ENCODE assay signal across 21 cellular contexts in the genomic region with DNA sequence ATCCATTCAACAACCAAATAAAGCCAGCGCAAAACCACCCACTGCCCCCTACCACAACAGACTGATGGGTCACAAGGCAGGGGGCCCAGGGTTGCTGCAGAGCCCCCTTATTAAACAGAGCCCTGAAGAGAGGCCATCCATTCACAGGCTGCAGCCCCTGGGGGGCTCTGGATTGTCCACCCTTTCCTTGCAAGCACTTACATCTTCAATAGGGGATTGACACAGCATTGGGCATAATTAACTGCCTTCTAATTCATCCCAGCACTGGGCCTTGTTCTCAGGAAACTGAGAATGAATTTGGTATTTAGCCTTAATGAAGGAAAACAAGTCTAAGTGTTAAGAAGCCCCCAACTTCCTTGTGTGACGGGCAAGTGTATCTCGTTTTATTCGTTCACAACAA.
DNase-seq lines count a peak whose midpoint lies in the region; ATAC-seq and TF ChIP-seq lines count a peak whose summit lies in the region.
"Had no signal": no experiment of that assay in that cellular context is flagged by ENCODE, and none has a peak within 500 bp of the region (broad histone marks: within the 10 kb centered on the region; RNA-seq: fewer than 3 reads in every experiment).

No MANE protein-coding gene starts in this region.

- H3K36me3 Mint-ChIP-seq in WTC11 (peaks cover 3% of the 10 kb centered on the region; the same call in 1 of the 2 replicates), glutamatergic neuron (ENCODE audit: unreplicated experiment) (no peaks in the 10 kb centered on the region), neural progenitor cell (peaks cover 2% of the 10 kb centered on the region)
- H3K36me3 Mint-ChIP-seq: CD4-positive, CD25-positive, alpha-beta regulatory T cell; CD8-positive, alpha-beta memory T cell had no signal

- H3K27me3 Mint-ChIP-seq in WTC11 (ENCODE audit: low read depth): peaks cover 3% of the 10 kb centered on the region
- peaks cover 2% of the 10 kb centered on the region for H3K27me3 Mint-ChIP-seq in glutamatergic neuron (ENCODE audit: unreplicated experiment)
- no peaks in the 10 kb centered on the region for H3K27me3 Mint-ChIP-seq in neural progenitor cell (ENCODE audit: insufficient read depth, low read depth)
- H3K27me3 Mint-ChIP-seq: CD8-positive, alpha-beta memory T cell had no signal

- H3K4me3 Mint-ChIP-seq in WTC11 (no peak overlapping the region), glutamatergic neuron (ENCODE audit: unreplicated experiment) (no peak overlapping the region), neural progenitor cell (peak overlapping the region; percentile 70)
- H3K4me3 Mint-ChIP-seq: CD4-positive, CD25-positive, alpha-beta regulatory T cell; CD8-positive, alpha-beta memory T cell; HFFc6 had no signal

- POLR2A ChIA-PET in WTC11 (lab: Charles Lee): no interaction called here

- H3K9me3 Mint-ChIP-seq in WTC11 (peaks cover 10% of the 10 kb centered on the region), glutamatergic neuron (ENCODE audit: unreplicated experiment) (peaks cover 4% of the 10 kb centered on the region), neural progenitor cell (peaks cover 19% of the 10 kb centered on the region)

- peaks cover 27% of the 10 kb centered on the region for H3F3A ChIP-seq in neural progenitor cell (ENCODE audit: low read depth)

- no peaks in the 10 kb centered on the region for H4K20me1 ChIP-seq in neural progenitor cell (ENCODE audit: low read depth)

- no peak overlapping the region for H2AFZ ChIP-seq in neural progenitor cell (replicated peaks)
- H2AFZ ChIP-seq: GM23248 had no signal

- no peaks in the 10 kb centered on the region for H3K27me3 ChIP-seq in neural progenitor cell
- H3K27me3 ChIP-seq: BE2C had no signal

- H3K4me1 ChIP-seq in neural progenitor cell: peaks cover 39% of the 10 kb centered on the region
- H3K4me1 ChIP-seq: BE2C had no signal

- TF ChIP-seq CTCF in WTC11 (IDR thresholded peaks at IDR 0.05) (no peak), glutamatergic neuron (IDR thresholded peaks at IDR 0.05; ENCODE audit: partially characterized antibody, unreplicated experiment) (no peak), neural progenitor cell (IDR thresholded peaks at IDR 0.05) (no peak)

- H3K27ac Mint-ChIP-seq in WTC11 (no peak overlapping the region), glutamatergic neuron (ENCODE audit: unreplicated experiment) (peak overlapping the region; percentile 38), neural progenitor cell (peak overlapping the region; percentile 84)
- H3K27ac Mint-ChIP-seq: CD4-positive, CD25-positive, alpha-beta regulatory T cell; CD8-positive, alpha-beta memory T cell; HFFc6 had no signal

- peak overlapping the region; percentile 78 for H3K4me2 ChIP-seq in neural progenitor cell

- H3K36me3 ChIP-seq in neural progenitor cell: no peaks in the 10 kb centered on the region
- H3K36me3 ChIP-seq: BE2C had no signal

- no peaks in the 10 kb centered on the region for H3K79me2 ChIP-seq in neural progenitor cell (ENCODE audit: low read depth)

- H3K9ac ChIP-seq in neural progenitor cell: no peak overlapping the region
- H3K9ac ChIP-seq: GM23248 had no signal

- peak overlapping the region; percentile 29 for H3K4me3 ChIP-seq in neural progenitor cell
- H3K4me3 ChIP-seq: GM12878, GM23248, K562 had no signal

- H3K27ac ChIP-seq in neural progenitor cell: peak overlapping the region; percentile 79
- H3K27ac ChIP-seq: GM23248, HL-60 had no signal

- ATAC-seq in WTC11: peak; percentile 60
- ATAC-seq: GM12878, HCT116, K562 had no signal

- DNase-seq in WTC11 (ENCODE audit: low spot score) (no peak), glutamatergic neuron (peak; percentile 18), neural progenitor cell (ENCODE audit: low spot score) (peak; percentile 66), midbrain (lab: John Stamatoyannopoulos, UW) (no peak), DMS79 treated with DMSO at 0.1 percent for 48 hours (lab: John Stamatoyannopoulos, UW) (no peak), NCI-H1436 (lab: John Stamatoyannopoulos, UW) (no peak), DMS153 (lab: John Stamatoyannopoulos, UW) (no peak)
- DNase-seq: ACHN; BE2C; C1 segment of cervical spinal cord; CD4-positive, CD25-positive, alpha-beta regulatory T cell; CD8-positive, alpha-beta memory T cell; COR-L47; DMS79; GM23248; HFFc6; IMR-90 had no signal

- CTCF ChIA-PET in WTC11 (lab: Charles Lee): no interaction called here

- H3K9me3 ChIP-seq in neural progenitor cell (ENCODE audit: low read depth): no peaks in the 10 kb centered on the region
- H3K9me3 ChIP-seq: BE2C had no signal

- peaks cover 23% of the 10 kb centered on the region for H3K4me1 Mint-ChIP-seq in WTC11
- peaks cover 24% of the 10 kb centered on the region for H3K4me1 Mint-ChIP-seq in glutamatergic neuron (ENCODE audit: low read depth, unreplicated experiment)
- peaks cover 40% of the 10 kb centered on the region for H3K4me1 Mint-ChIP-seq in neural progenitor cell
- H3K4me1 Mint-ChIP-seq: CD4-positive, CD25-positive, alpha-beta regulatory T cell; CD8-positive, alpha-beta memory T cell had no signal

TF ChIP-seq in WTC11, 78 proteins besides CTCF, POLR2A, EP300 and RAD21 (continues in another document):
- TF ChIP-seq GTF2I (CRISPR knock-in tag; conservative IDR thresholded peaks at IDR 0.05): no peak
- TF ChIP-seq SMAD3 (CRISPR knock-in tag; IDR thresholded peaks at IDR 0.05; ENCODE audit: borderline replicate concordance): no peak
- no peak for TF ChIP-seq KAT7 (CRISPR knock-in tag; IDR thresholded peaks at IDR 0.05; ENCODE audit: borderline replicate concordance)
- TF ChIP-seq, protein P1, sequence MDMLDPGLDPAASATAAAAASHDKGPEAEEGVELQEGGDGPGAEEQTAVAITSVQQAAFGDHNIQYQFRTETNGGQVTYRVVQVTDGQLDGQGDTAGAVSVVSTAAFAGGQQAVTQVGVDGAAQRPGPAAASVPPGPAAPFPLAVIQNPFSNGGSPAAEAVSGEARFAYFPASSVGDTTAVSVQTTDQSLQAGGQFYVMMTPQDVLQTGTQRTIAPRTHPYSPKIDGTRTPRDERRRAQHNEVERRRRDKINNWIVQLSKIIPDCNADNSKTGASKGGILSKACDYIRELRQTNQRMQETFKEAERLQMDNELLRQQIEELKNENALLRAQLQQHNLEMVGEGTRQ (CRISPR knock-in tag; IDR thresholded peaks at IDR 0.05): no peak
- TF ChIP-seq, protein P2, sequence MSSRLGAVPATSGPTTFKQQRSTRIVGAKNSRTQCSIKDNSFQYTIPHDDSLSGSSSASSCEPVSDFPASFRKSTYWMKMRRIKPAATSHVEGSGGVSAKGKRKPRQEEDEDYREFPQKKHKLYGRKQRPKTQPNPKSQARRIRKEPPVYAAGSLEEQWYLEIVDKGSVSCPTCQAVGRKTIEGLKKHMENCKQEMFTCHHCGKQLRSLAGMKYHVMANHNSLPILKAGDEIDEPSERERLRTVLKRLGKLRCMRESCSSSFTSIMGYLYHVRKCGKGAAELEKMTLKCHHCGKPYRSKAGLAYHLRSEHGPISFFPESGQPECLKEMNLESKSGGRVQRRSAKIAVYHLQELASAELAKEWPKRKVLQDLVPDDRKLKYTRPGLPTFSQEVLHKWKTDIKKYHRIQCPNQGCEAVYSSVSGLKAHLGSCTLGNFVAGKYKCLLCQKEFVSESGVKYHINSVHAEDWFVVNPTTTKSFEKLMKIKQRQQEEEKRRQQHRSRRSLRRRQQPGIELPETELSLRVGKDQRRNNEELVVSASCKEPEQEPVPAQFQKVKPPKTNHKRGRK (CRISPR knock-in tag; IDR thresholded peaks at IDR 0.05; ENCODE audit: borderline replicate concordance): no peak
- TF ChIP-seq, protein P3, sequence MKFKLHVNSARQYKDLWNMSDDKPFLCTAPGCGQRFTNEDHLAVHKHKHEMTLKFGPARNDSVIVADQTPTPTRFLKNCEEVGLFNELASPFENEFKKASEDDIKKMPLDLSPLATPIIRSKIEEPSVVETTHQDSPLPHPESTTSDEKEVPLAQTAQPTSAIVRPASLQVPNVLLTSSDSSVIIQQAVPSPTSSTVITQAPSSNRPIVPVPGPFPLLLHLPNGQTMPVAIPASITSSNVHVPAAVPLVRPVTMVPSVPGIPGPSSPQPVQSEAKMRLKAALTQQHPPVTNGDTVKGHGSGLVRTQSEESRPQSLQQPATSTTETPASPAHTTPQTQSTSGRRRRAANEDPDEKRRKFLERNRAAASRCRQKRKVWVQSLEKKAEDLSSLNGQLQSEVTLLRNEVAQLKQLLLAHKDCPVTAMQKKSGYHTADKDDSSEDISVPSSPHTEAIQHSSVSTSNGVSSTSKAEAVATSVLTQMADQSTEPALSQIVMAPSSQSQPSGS (CRISPR knock-in tag; IDR thresholded peaks at IDR 0.05; ENCODE audit: borderline replicate concordance, low read depth): no peak
- TF ChIP-seq JAZF1 (CRISPR knock-in tag; IDR thresholded peaks at IDR 0.05): no peak
- TF ChIP-seq NR3C1 (CRISPR knock-in tag; conservative IDR thresholded peaks at IDR 0.05; ENCODE audit: low read depth): no peak
- TF ChIP-seq, protein P4, sequence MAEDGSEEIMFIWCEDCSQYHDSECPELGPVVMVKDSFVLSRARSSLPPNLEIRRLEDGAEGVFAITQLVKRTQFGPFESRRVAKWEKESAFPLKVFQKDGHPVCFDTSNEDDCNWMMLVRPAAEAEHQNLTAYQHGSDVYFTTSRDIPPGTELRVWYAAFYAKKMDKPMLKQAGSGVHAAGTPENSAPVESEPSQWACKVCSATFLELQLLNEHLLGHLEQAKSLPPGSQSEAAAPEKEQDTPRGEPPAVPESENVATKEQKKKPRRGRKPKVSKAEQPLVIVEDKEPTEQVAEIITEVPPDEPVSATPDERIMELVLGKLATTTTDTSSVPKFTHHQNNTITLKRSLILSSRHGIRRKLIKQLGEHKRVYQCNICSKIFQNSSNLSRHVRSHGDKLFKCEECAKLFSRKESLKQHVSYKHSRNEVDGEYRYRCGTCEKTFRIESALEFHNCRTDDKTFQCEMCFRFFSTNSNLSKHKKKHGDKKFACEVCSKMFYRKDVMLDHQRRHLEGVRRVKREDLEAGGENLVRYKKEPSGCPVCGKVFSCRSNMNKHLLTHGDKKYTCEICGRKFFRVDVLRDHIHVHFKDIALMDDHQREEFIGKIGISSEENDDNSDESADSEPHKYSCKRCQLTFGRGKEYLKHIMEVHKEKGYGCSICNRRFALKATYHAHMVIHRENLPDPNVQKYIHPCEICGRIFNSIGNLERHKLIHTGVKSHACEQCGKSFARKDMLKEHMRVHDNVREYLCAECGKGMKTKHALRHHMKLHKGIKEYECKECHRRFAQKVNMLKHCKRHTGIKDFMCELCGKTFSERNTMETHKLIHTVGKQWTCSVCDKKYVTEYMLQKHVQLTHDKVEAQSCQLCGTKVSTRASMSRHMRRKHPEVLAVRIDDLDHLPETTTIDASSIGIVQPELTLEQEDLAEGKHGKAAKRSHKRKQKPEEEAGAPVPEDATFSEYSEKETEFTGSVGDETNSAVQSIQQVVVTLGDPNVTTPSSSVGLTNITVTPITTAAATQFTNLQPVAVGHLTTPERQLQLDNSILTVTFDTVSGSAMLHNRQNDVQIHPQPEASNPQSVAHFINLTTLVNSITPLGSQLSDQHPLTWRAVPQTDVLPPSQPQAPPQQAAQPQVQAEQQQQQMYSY (CRISPR knock-in tag; IDR thresholded peaks at IDR 0.05): no peak

Comparison
In these comparisons a context has a peak if more than half of its experiments do, and no peak if none do; other contexts are left out.
1. DNase-seq: peak in glutamatergic neuron (single experiment) and neural progenitor cell (single experiment); none in WTC11 (single experiment), midbrain (single experiment), DMS79 treated with DMSO at 0.1 percent for 48 hours (single experiment), NCI-H1436 (single experiment) and DMS153 (single experiment).